Comparison of ENCODE assay signal across 14 cellular contexts in the genomic region with DNA sequence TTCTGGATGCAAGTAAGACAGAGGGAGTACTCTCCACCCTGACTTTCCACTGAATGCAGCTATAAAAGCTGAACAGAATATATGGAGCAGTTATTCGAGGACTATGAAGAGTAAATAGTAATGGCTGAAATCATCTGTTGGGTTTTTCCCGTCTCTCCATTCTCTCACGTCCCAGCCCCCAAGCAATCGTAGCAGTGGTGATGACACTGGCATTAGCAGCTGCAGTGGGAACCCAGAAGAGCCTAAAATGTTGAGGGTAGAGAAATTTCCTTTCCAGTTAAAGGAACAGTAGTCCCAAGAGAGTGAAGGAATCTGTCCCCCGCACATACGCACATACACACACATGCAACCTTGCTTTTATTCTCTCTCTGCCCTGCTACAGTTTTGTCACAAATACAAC.
"Had no signal": no experiment of that assay in that cellular context is flagged by ENCODE, and none has a peak within 500 bp of the region (broad histone marks: within the 10 kb centered on the region; RNA-seq: fewer than 3 reads in every experiment).

No MANE protein-coding gene starts in this region.

- H3K36me3 ChIP-seq: adrenal gland had no signal

- DNase-seq: activated B cell treated with CpG ODN at 0.5 μM for 24 hours; activated CD4-positive, alpha-beta T cell treated with anti-CD3 and anti-CD28 coated beads, Interleukin-2, amount 10 ng/mL, durations not matched to agents 24 days and 14 days; activated naive CD4-positive, alpha-beta T cell treated with anti-CD3 and anti-CD28 coated beads, Interleukin-2, amount 10 ng/mL, durations not matched to agents 7 days and 5 days; adrenal gland; left colon; occipital lobe; psoas muscle; right lobe of liver; stimulated activated CD4-positive, alpha-beta T cell treated with anti-CD3 and anti-CD28 coated beads, Interleukin-2, amount 100 ng/mL, for 48 hours; stimulated activated naive CD4-positive, alpha-beta T cell treated with Interleukin-2 at 50 U/mL for 16 hours; T-helper 17 cell had no signal

- H3K4me3 ChIP-seq: adrenal gland, lung, psoas muscle, right lobe of liver had no signal

- H3K9me3 ChIP-seq: adrenal gland, psoas muscle, right lobe of liver had no signal

- ATAC-seq: activated T-helper 17 cell treated with anti-CD3 and anti-CD28 coated beads, Interleukin-2, amount 50 U/mL, for 72 hours; left colon; natural killer cell treated with Interleukin-12 subunit alpha and Interleukin-12 subunit beta and Interleukin-15 and Interleukin-18, amount 100 ng/mL, for 72 hours; psoas muscle; right lobe of liver; T-helper 17 cell had no signal

- H3K27me3 ChIP-seq: adrenal gland, right lobe of liver had no signal

- H3K4me1 ChIP-seq: right lobe of liver had no signal
